Comparison of ENCODE assay signal across 13 cellular contexts in genomic region chr22:45631839-45632238, GRCh38. TPM values are rescaled to one million over a fixed set of nuclear protein-coding genes. Genes with fewer than 3 reads are reported as not detected.
DNase-seq lines count a peak whose midpoint lies in the region; ATAC-seq and TF ChIP-seq lines count a peak whose summit lies in the region.
"Had no signal": no experiment of that assay in that cellular context is flagged by ENCODE, and none has a peak within 500 bp of the region (broad histone marks: within the 10 kb centered on the region; RNA-seq: fewer than 3 reads in every experiment).

No MANE protein-coding gene starts in this region.

- 94 to 96% methylated on average over 4 to 6 of the region's 7 CpGs for WGBS in endodermal cell (ENCODE audit: insufficient coverage in 1 of 2, insufficient read length in 1 of 2), 2 experiments
- WGBS in spleen, 5 donors = 78 to 89% (median 86%) methylated on average over 7 of the region's 7 CpGs

- H3K27me3 Mint-ChIP-seq in Calu3 (ENCODE audit: unreplicated experiment) (no peaks in the 10 kb centered on the region), WTC11 (ENCODE audit: low read depth) (peaks cover 14% of the 10 kb centered on the region), endodermal cell (ENCODE audit: insufficient read depth) (peaks cover 46% of the 10 kb centered on the region)

- no peak overlapping the region for H3K9ac ChIP-seq in endodermal cell (ENCODE audit: extremely low read depth, low read length, poor library complexity, severe bottlenecking)

- H3K27me3 ChIP-seq in endodermal cell (ENCODE audit: control insufficient read depth, insufficient read depth, low read length, poor library complexity, severe bottlenecking) (no peaks in the 10 kb centered on the region), spleen (replicated peaks in 1 of 7) (peaks cover 0 to 88% (median 9%) of the 10 kb centered on the region in 7 donors)

- no peak overlapping the region for H3K27ac ChIP-seq in endodermal cell (ENCODE audit: low read depth, low read length)
- H3K27ac ChIP-seq in spleen = no peak overlapping the region
- H3K27ac ChIP-seq: HL-60 had no signal

- no peak overlapping the region for H3K4me3 Mint-ChIP-seq in Calu3 (ENCODE audit: low read depth, unreplicated experiment)
- no peak overlapping the region for H3K4me3 Mint-ChIP-seq in WTC11
- no peak overlapping the region for H3K4me3 Mint-ChIP-seq in endodermal cell
- H3K4me3 Mint-ChIP-seq: CD8-positive, alpha-beta memory T cell had no signal

- H3K9me3 Mint-ChIP-seq in Calu3 (ENCODE audit: low read depth, unreplicated experiment) (no peaks in the 10 kb centered on the region), WTC11 (no peaks in the 10 kb centered on the region), endodermal cell (no peaks in the 10 kb centered on the region)
- H3K9me3 Mint-ChIP-seq: CD8-positive, alpha-beta memory T cell had no signal

- BruUV-seq in Calu3 (replicated peaks; lab: Mats Ljungman, UMichigan) = no TSS peak

- intact Hi-C loops in Calu3 (cut with micrococcal nuclease; ENCODE audit: unreplicated experiment) (no loop called here), spleen (cut with DNase I; ENCODE audit: low total_unique reads) (no loop called here)

- no peaks in the 10 kb centered on the region for H3K36me3 Mint-ChIP-seq in Calu3 (ENCODE audit: insufficient read depth, unreplicated experiment)
- H3K36me3 Mint-ChIP-seq in WTC11 = no peaks in the 10 kb centered on the region
- no peaks in the 10 kb centered on the region for H3K36me3 Mint-ChIP-seq in endodermal cell (ENCODE audit: low read depth)
- H3K36me3 Mint-ChIP-seq: CD8-positive, alpha-beta memory T cell had no signal

- TF ChIP-seq CTCF in Calu3 (IDR thresholded peaks at IDR 0.05; ENCODE audit: unreplicated experiment) = no peak
- TF ChIP-seq CTCF in WTC11 (IDR thresholded peaks at IDR 0.05) = no peak
- TF ChIP-seq CTCF in endodermal cell (conservative IDR thresholded peaks at IDR 0.05) = no peak
- TF ChIP-seq CTCF in spleen (IDR thresholded peaks at IDR 0.05 in 8 of 11, conservative IDR thresholded peaks at IDR 0.05 in 3 of 11) = no peak

- CTCF ChIA-PET in Calu3 (lab: Charles Lee) (no interaction called here), WTC11 (lab: Charles Lee) (interaction anchor here (0.6 to 1.6 kb wide), 3 partner anchors 13 to 231 kb away, joined by 3 to 4 read pairs (median 3); no protein-coding TSS in a partner anchor)

- DNase-seq in Calu3 (no peak), WTC11 (ENCODE audit: low spot score) (no peak), endodermal cell (peak; percentile 18), spleen (peak; percentile 30), NCI-H526 (lab: John Stamatoyannopoulos, UW) (no peak), HuH-7.5 (ENCODE audit: low spot score) (no peak)
- DNase-seq: Caco-2; CD8-positive, alpha-beta memory T cell; DMS53; GF-D8; IMR-90 had no signal

- no peak for TF ChIP-seq POLR2A in spleen (IDR thresholded peaks at IDR 0.05)

- H3K27ac Mint-ChIP-seq in Calu3 (ENCODE audit: unreplicated experiment) (peak overlapping the region; percentile 53), WTC11 (no peak overlapping the region), endodermal cell (peak overlapping the region; percentile 39)

- H3K4me1 ChIP-seq in endodermal cell (ENCODE audit: control insufficient read depth, insufficient read depth, low read length) (no peaks in the 10 kb centered on the region), spleen (peaks cover 0 to 10% (median 4%) of the 10 kb centered on the region in 6 donors)
- H3K4me1 ChIP-seq: Caco-2 had no signal

- no peak for ATAC-seq in WTC11
- ATAC-seq: HCT116 had no signal

- H3K4me1 Mint-ChIP-seq in Calu3 (ENCODE audit: low read depth, unreplicated experiment) = peaks cover 46% of the 10 kb centered on the region
- H3K4me1 Mint-ChIP-seq in WTC11 = peaks cover 57% of the 10 kb centered on the region
- H3K4me1 Mint-ChIP-seq in endodermal cell = peaks cover 36% of the 10 kb centered on the region
- H3K4me1 Mint-ChIP-seq: CD8-positive, alpha-beta memory T cell had no signal

- H3K4me3 ChIP-seq in endodermal cell (ENCODE audit: low read length) (no peak overlapping the region), spleen (no peak overlapping the region)

- no peaks in the 10 kb centered on the region for H3K9me3 ChIP-seq in endodermal cell (ENCODE audit: control insufficient read depth, low read length)
- no peaks in the 10 kb centered on the region for H3K9me3 ChIP-seq in spleen
- H3K9me3 ChIP-seq: Caco-2 had no signal

- H3K36me3 ChIP-seq in endodermal cell (ENCODE audit: control insufficient read depth, insufficient read depth, low read length) (no peaks in the 10 kb centered on the region), spleen (no peaks in the 10 kb centered on the region)

- POLR2A ChIA-PET in WTC11 (lab: Charles Lee) = no interaction called here

TF ChIP-seq in WTC11, 78 proteins besides CTCF, POLR2A, EP300 and RAD21:
- no peak for TF ChIP-seq JAZF1 (CRISPR knock-in tag; IDR thresholded peaks at IDR 0.05)
- peak; percentile 84 for TF ChIP-seq ZNF121 (CRISPR knock-in tag; IDR thresholded peaks at IDR 0.05)
- TF ChIP-seq NR2C2 (CRISPR knock-in tag; IDR thresholded peaks at IDR 0.05) = no peak
- no peak for TF ChIP-seq ETV6 (CRISPR knock-in tag; IDR thresholded peaks at IDR 0.05)
- TF ChIP-seq MXD4 (CRISPR knock-in tag; IDR thresholded peaks at IDR 0.05; ENCODE audit: borderline replicate concordance) = no peak
- no peak for TF ChIP-seq USF1 (CRISPR knock-in tag; IDR thresholded peaks at IDR 0.05)

RNA-seq across cellular contexts. Expression of gene ATXN10, which starts 39.8 kb away (rescaled TPM):
- total RNA-seq in Calu3 (2022) = 243 and 263 TPM in 2 replicates
- total RNA-seq in WTC11 (2021) = 185 to 194 TPM (median 189 TPM) in 3 replicates
- total RNA-seq in endodermal cell = 100 to 1,000 TPM; 223 to 266 TPM
- polyA plus RNA-seq in endodermal cell (2013, experiment 1 of 2) = 276 TPM
- 252 TPM for polyA plus RNA-seq in endodermal cell (2013, experiment 2 of 2)
- 100 to 1,000 TPM in 2 of 7 donors, 10 to 100 TPM in 5; 79.1 to 119 (median 87.4) TPM for total RNA-seq in spleen
- 10 to 100 TPM; 46.1 to 59.4 (median 57.6) TPM for polyA plus RNA-seq in spleen

Comparison
In these comparisons a context has a peak if more than half of its experiments do, and no peak if none do; other contexts are left out.
1. DNase-seq: peak in endodermal cell (single experiment) and spleen (single experiment); none in Calu3 (single experiment), WTC11 (single experiment), NCI-H526 (0 of 2) and HuH-7.5 (single experiment).